Comparison of ENCODE assay signal across 8 cellular contexts in genomic region chr7:36670585-36671431, GRCh38.
DNase-seq lines count a peak whose midpoint lies in the region; ATAC-seq and TF ChIP-seq lines count a peak whose summit lies in the region.

No MANE protein-coding gene starts in this region.

- no peak for DNase-seq in GM12864 (ENCODE audit: low read depth)
- DNase-seq in NCI-H2196 treated with DMSO at 0.1 percent for 48 hours (lab: John Stamatoyannopoulos, UW; ENCODE audit: unreplicated experiment) = peak; percentile 28
- peak; percentile 67 for DNase-seq in central memory CD4-positive, alpha-beta T cell
- peak; percentile 84 for DNase-seq in left kidney (ENCODE audit: low read depth, low spot score)
- peak; percentile 47 to 60 (median 52) for DNase-seq in stimulated activated CD4-positive, alpha-beta T cell treated with anti-CD3 and anti-CD28 coated beads, TNF-alpha, amount 100 ng/mL, for 24 hours (ENCODE audit: low read depth in 3 of 3)

- ATAC-seq in HG02884 (IDR thresholded peaks at IDR 0.05; ENCODE audit: unreplicated experiment) (peak; percentile 84), GM19467 (IDR thresholded peaks at IDR 0.05; ENCODE audit: unreplicated experiment) (no peak)
- ATAC-seq in activated CD4-positive, CD25-positive, alpha-beta regulatory T cell treated with anti-CD3 and anti-CD28 coated beads, Interleukin-2, amount 50 U/mL, for 24 hours = peak; percentile 61 to 79

- peak; percentile 91 for TF ChIP-seq CTCF in GM12864 (IDR thresholded peaks at IDR 0.05; ENCODE audit: low read depth, low read length, missing control alignments)

- no peak overlapping the region for H3K4me3 ChIP-seq in GM12864 (ENCODE audit: low read depth, low read length)
